2 cellular contexts compared by ENCODE assay signal in the genomic region with DNA sequence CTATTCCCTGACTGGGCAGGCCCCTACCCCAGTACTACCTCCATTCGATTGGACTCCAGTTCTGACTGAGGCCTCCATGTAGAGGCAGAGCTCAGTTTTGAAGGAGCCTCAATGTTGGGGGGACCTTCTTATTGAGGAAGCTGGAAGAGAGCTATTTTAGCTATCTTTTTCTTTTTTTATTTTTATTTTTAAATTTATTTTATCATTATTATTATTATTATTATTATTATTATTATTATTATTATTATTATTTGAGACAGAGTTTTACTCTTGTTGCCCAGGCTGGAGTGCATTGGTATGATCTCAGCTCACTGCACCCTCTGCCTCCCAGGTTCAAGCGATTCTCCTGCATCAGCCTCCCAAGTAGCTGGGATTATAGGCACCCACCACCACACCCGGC.
A peak's percentile ranks its signal among the peaks of the same experiment; 100 is the strongest.
TF ChIP-seq lines count a peak whose summit lies in the region.

No MANE protein-coding gene starts in this region.

TF ChIP-seq in WTC11, 78 proteins besides CTCF, POLR2A, EP300 and RAD21:
- TF ChIP-seq HMGA2 (CRISPR knock-in tag; IDR thresholded peaks at IDR 0.05), result peak; percentile 97

TF ChIP-seq in HepG2, 621 proteins besides CTCF, POLR2A, EP300 and RAD21:
- TF ChIP-seq ZNF772 (CRISPR knock-in tag; IDR thresholded peaks at IDR 0.05) (0 out of 2 replicates have a peak, but pooled peaks have one; percentile 14), FLYWCH1 (CRISPR knock-in tag; IDR thresholded peaks at IDR 0.05) (0 out of 2 replicates have a peak, but pooled peaks have one; percentile 29)
